In genomic region chr16:4086153-4086552, GRCh38 we compare ENCODE assay signal across 18 cellular contexts. TPM values are rescaled to one million over a fixed set of nuclear protein-coding genes. Genes with fewer than 3 reads are reported as not detected.
DNase-seq lines count a peak whose midpoint lies in the region; ATAC-seq and TF ChIP-seq lines count a peak whose summit lies in the region.
"Had no signal": no experiment of that assay in that cellular context is flagged by ENCODE, and none has a peak within 500 bp of the region (broad histone marks: within the 10 kb centered on the region; RNA-seq: fewer than 3 reads in every experiment).

No MANE protein-coding gene starts in this region.

- H3K36me3 ChIP-seq in HCT116 (ENCODE audit: control insufficient read depth in 1 of 2, insufficient read depth in 2 of 2, low read length in 2 of 2) (no peaks in the 10 kb centered on the region), thyroid gland (no peaks in the 10 kb centered on the region), PC-9 (ENCODE audit: low read depth) (no peaks in the 10 kb centered on the region)

- no peaks in the 10 kb centered on the region for H3K27me3 ChIP-seq in HCT116 (ENCODE audit: insufficient read depth, low read length)
- no peaks in the 10 kb centered on the region for H3K27me3 ChIP-seq in right cardiac atrium (ENCODE audit: control insufficient read depth, insufficient read depth)
- H3K27me3 ChIP-seq in thyroid gland = no peaks in the 10 kb centered on the region
- H3K27me3 ChIP-seq in PC-9 (ENCODE audit: insufficient read depth, low read depth) = no peaks in the 10 kb centered on the region

- in situ Hi-C loops in G401 (cut with HindIII; ENCODE audit: low sequenced_read_pairs) = no loop called here

- H3K27ac ChIP-seq in HCT116 (ENCODE audit: low read depth, low read length) (no peak overlapping the region), right cardiac atrium (ENCODE audit: low read length) (peak overlapping the region; percentile 53), thyroid gland (peak overlapping the region in 2 of 3 donors; percentile 55 to 84), PC-9 (no peak overlapping the region)
- H3K27ac ChIP-seq: SK-N-MC had no signal

- intact Hi-C loops in HCT116 (cut with micrococcal nuclease) = no loop called here
- intact Hi-C loops in Right ventricle myocardium inferior (cut with DNase I) = loop anchor here (2.0 kb wide), 1 partner anchor 33 kb away; no protein-coding TSS in a partner anchor
- intact Hi-C loops in right cardiac atrium (cut with DNase I) = no loop called here
- intact Hi-C loops in thyroid gland (cut with DNase I) = no loop called here
- intact Hi-C loops in PC-9 (cut with micrococcal nuclease; ENCODE audit: unreplicated experiment) = no loop called here

- H3K4me1 ChIP-seq in HCT116 (ENCODE audit: control insufficient read depth in 1 of 2, insufficient read depth in 2 of 2, low read length in 2 of 2) = peaks cover 20 to 23% of the 10 kb centered on the region in 2 experiments
- H3K4me1 ChIP-seq in right cardiac atrium (ENCODE audit: control insufficient read depth, insufficient read depth, low read length) = peaks cover 3% of the 10 kb centered on the region
- peaks cover 60 to 68% of the 10 kb centered on the region in 2 donors for H3K4me1 ChIP-seq in thyroid gland
- H3K4me1 ChIP-seq in PC-9 (replicated peaks; ENCODE audit: insufficient read depth) = no peaks in the 10 kb centered on the region

- H3K4me2 ChIP-seq in HCT116 (ENCODE audit: low read length) (peak overlapping the region; percentile 46), PC-9 (no peak overlapping the region)

- no peak for TF ChIP-seq CTCF in HCT116 (IDR thresholded peaks at IDR 0.05 in 2 of 3, conservative IDR thresholded peaks at IDR 0.05 in 1 of 3; ENCODE audit: borderline replicate concordance in 1 of 3, insufficient read depth in 1 of 3, low read depth in 2 of 3, low read length in 2 of 3)
- no peak for TF ChIP-seq CTCF in thyroid gland (IDR thresholded peaks at IDR 0.05)
- TF ChIP-seq CTCF in PC-9 (conservative IDR thresholded peaks at IDR 0.05) = no peak

- 63% methylated on average over 15 of the region's 15 CpGs for WGBS in right cardiac atrium
- 91 to 93% methylated on average over 13 to 15 of the region's 15 CpGs for WGBS in thyroid gland, 2 donors

- no peak overlapping the region for H3K4me3 ChIP-seq in HCT116 (replicated peaks in 1 of 2; ENCODE audit: low read depth in 1 of 2, low read length in 2 of 2)
- no peak overlapping the region for H3K4me3 ChIP-seq in right cardiac atrium (ENCODE audit: low read length)
- no peak overlapping the region for H3K4me3 ChIP-seq in thyroid gland (replicated peaks in 1 of 3)
- no peak overlapping the region for H3K4me3 ChIP-seq in PC-9
- H3K4me3 ChIP-seq: SK-N-MC had no signal

- no peak for TF ChIP-seq POLR2A in HCT116 (IDR thresholded peaks at IDR 0.05; ENCODE audit: borderline replicate concordance, extremely low read depth, insufficient read depth, insufficient read length)
- no peak for TF ChIP-seq POLR2A in thyroid gland (IDR thresholded peaks at IDR 0.05)

- H3K79me2 ChIP-seq in HCT116 (ENCODE audit: insufficient read depth, low read length) (no peaks in the 10 kb centered on the region), PC-9 (ENCODE audit: low read depth) (no peaks in the 10 kb centered on the region)

- POLR2A ChIA-PET in HCT116 (lab: Charles Lee) = interaction anchor here (1.6 kb wide), 1 partner anchor 10 kb away, joined by 3 read pairs; no protein-coding TSS in a partner anchor
- POLR2A ChIA-PET in PC-9 (lab: Charles Lee; ENCODE audit: unreplicated experiment) = no interaction called here

- TF ChIP-seq RAD21 in HCT116 (IDR thresholded peaks at IDR 0.05; ENCODE audit: low read depth) = no peak

- ATAC-seq in HCT116 = 0 out of 2 replicates have a peak, but pooled peaks have one; percentile 15
- peak; percentile 62 for ATAC-seq in Right ventricle myocardium inferior
- peak; percentile 64 to 80 for ATAC-seq in right cardiac atrium
- ATAC-seq in GM21825 (IDR thresholded peaks at IDR 0.05; ENCODE audit: unreplicated experiment) = no peak
- no peak for ATAC-seq in HG02571 (IDR thresholded peaks at IDR 0.05; ENCODE audit: unreplicated experiment)

- H3K9me2 ChIP-seq in HCT116 (ENCODE audit: insufficient read depth) (no peaks in the 10 kb centered on the region), PC-9 (ENCODE audit: insufficient read depth) (no peaks in the 10 kb centered on the region)

- no peaks in the 10 kb centered on the region for H3F3A ChIP-seq in PC-9 (ENCODE audit: insufficient read depth, low read depth)

- H3K9me3 ChIP-seq in HCT116 (ENCODE audit: control insufficient read depth in 1 of 2, insufficient read depth in 1 of 2, low read depth in 1 of 2, low read length in 2 of 2) (no peaks in the 10 kb centered on the region), right cardiac atrium (ENCODE audit: control insufficient read depth, low read length) (no peaks in the 10 kb centered on the region), thyroid gland (no peaks in the 10 kb centered on the region), PC-9 (ENCODE audit: insufficient read depth, low read depth) (no peaks in the 10 kb centered on the region)

- no peak overlapping the region for H2AFZ ChIP-seq in HCT116 (ENCODE audit: low read depth, low read length, poor library complexity, severe bottlenecking)
- H2AFZ ChIP-seq in PC-9 = no peak overlapping the region

- DNase-seq in HCT116 (ENCODE audit: low read depth, low spot score) = no peak
- DNase-seq in Right ventricle myocardium inferior (ENCODE audit: missing footprints) = peak; percentile 81
- DNase-seq in right cardiac atrium = peak; percentile 74 to 90 (median 85)
- no peak for DNase-seq in thyroid gland
- DNase-seq in PC-9 = no peak
- no peak for DNase-seq in G401 (ENCODE audit: low spot score)
- DNase-seq: DMS79, NCI-H1048, NCI-H1436 treated with DMSO at 0.1 percent for 48 hours, NCI-H2029 treated with DMSO at 0.1 percent for 48 hours, NCI-H2171 treated with DMSO at 0.1 percent for 48 hours, NCI-H446 treated with DMSO at 0.1 percent for 48 hours, NCI-H748 treated with DMSO at 0.1 percent for 48 hours, OCI-M1, RPMI8226 had no signal

- no peaks in the 10 kb centered on the region for H4K20me1 ChIP-seq in HCT116 (ENCODE audit: insufficient read depth)
- H4K20me1 ChIP-seq in PC-9 (ENCODE audit: insufficient read depth) = no peaks in the 10 kb centered on the region

- H3K9ac ChIP-seq in HCT116 (ENCODE audit: low read length) = no peak overlapping the region

- BruUV-seq in HCT116 (replicated peaks; lab: Mats Ljungman, UMichigan) = no TSS peak
- BruUV-seq in PC-9 (replicated peaks; lab: Mats Ljungman, UMichigan) = no TSS peak

- CTCF ChIA-PET in HCT116 (lab: Charles Lee) = no interaction called here
- CTCF ChIA-PET in PC-9 (lab: Charles Lee) = no interaction called here

- RAD21 ChIA-PET in HCT116 (lab: Charles Lee; ENCODE audit: low non-redundant PET in 1 of 2, low total read pairs in 2 of 2, uncharacterized antibody in 2 of 2, unreplicated experiment in 2 of 2) = no interaction called here

TF ChIP-seq in HCT116, 20 proteins besides CTCF, POLR2A, EP300 and RAD21 (continues in another document):
- TF ChIP-seq REST (IDR thresholded peaks at IDR 0.05; ENCODE audit: low read depth) (no peak), SIN3A (IDR thresholded peaks at IDR 0.05; ENCODE audit: low read depth) (no peak), ZBTB33 (IDR thresholded peaks at IDR 0.05; ENCODE audit: extremely low read depth, insufficient replicate concordance, low read length) (no peak), SRF (IDR thresholded peaks at IDR 0.05; ENCODE audit: low read depth) (no peak), SP1 (IDR thresholded peaks at IDR 0.05; ENCODE audit: low read depth) (no peak)

RNA-seq across cellular contexts. Expression of gene ADCY9, which starts 30.1 kb away (rescaled TPM):
- 9.8 TPM for total RNA-seq in HCT116 (2021; ENCODE audit: unreplicated experiment)
- polyA plus RNA-seq in HCT116 (2012) = 7.0 and 7.7 TPM in 2 replicates
- 48.2 TPM for total RNA-seq in Right ventricle myocardium inferior
- 10 to 100 TPM; 25.9 to 31.4 (median 28.9) TPM for total RNA-seq in right cardiac atrium
- polyA plus RNA-seq in right cardiac atrium = 13.0 TPM
- total RNA-seq in thyroid gland = 100 to 1,000 TPM in 2 of 4 donors, 10 to 100 TPM in 2; 61.4 to 123 (median 94.1) TPM
- 9.8 and 10.5 TPM in 2 replicates for total RNA-seq in PC-9 (2021)
- total RNA-seq in G401 (2014; rRNA removed; shearing (Covaris generic)) = 2.6 and 8.9 TPM in 2 replicates

Comparison
In these comparisons a context has a peak if more than half of its experiments do, and no peak if none do; other contexts are left out.
1. ATAC-seq: peak in HCT116 (single experiment), Right ventricle myocardium inferior (single experiment) and right cardiac atrium (2 of 2); none in GM21825 (single experiment) and HG02571 (single experiment).
2. DNase-seq: peak in Right ventricle myocardium inferior (single experiment) and right cardiac atrium (3 of 3); none in HCT116 (single experiment), thyroid gland (0 of 2), PC-9 (0 of 2) and G401 (single experiment).
3. H3K27ac ChIP-seq: peak in right cardiac atrium (single experiment) and thyroid gland (2 of 3); none in HCT116 (single experiment) and PC-9 (single experiment).